ENCODE assay signal across 1 cellular context in the genomic region with DNA sequence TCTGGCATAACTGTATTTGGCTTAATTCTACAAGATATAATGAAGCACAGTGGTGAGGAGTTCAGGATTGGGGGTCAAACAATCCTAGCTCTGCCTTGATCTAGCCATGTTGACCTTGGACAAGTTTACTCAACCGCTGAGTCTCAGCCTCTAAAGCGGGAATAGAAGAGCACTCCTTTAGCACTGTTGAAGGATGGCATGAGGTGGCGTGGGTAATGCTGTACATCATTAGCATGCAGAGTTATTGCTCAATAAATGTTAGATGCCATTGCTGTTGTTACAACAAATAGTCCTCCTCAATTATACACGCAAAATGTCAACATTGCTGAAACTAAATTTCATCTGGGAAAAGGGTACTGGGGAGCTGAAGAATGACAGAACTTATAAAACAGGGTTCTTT.
TF ChIP-seq lines count a peak whose summit lies in the region.

No MANE protein-coding gene starts in this region.

TF ChIP-seq in GM23338, 12 proteins besides CTCF, POLR2A, EP300 and RAD21 (continued from another document):
- TF ChIP-seq, protein P1, sequence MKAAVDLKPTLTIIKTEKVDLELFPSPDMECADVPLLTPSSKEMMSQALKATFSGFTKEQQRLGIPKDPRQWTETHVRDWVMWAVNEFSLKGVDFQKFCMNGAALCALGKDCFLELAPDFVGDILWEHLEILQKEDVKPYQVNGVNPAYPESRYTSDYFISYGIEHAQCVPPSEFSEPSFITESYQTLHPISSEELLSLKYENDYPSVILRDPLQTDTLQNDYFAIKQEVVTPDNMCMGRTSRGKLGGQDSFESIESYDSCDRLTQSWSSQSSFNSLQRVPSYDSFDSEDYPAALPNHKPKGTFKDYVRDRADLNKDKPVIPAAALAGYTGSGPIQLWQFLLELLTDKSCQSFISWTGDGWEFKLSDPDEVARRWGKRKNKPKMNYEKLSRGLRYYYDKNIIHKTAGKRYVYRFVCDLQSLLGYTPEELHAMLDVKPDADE (IDR thresholded peaks at IDR 0.05), result no peak
- no peak for TF ChIP-seq EZH2phosphoT487 (IDR thresholded peaks at IDR 0.05; ENCODE audit: unreplicated experiment)
- TF ChIP-seq, protein P2, sequence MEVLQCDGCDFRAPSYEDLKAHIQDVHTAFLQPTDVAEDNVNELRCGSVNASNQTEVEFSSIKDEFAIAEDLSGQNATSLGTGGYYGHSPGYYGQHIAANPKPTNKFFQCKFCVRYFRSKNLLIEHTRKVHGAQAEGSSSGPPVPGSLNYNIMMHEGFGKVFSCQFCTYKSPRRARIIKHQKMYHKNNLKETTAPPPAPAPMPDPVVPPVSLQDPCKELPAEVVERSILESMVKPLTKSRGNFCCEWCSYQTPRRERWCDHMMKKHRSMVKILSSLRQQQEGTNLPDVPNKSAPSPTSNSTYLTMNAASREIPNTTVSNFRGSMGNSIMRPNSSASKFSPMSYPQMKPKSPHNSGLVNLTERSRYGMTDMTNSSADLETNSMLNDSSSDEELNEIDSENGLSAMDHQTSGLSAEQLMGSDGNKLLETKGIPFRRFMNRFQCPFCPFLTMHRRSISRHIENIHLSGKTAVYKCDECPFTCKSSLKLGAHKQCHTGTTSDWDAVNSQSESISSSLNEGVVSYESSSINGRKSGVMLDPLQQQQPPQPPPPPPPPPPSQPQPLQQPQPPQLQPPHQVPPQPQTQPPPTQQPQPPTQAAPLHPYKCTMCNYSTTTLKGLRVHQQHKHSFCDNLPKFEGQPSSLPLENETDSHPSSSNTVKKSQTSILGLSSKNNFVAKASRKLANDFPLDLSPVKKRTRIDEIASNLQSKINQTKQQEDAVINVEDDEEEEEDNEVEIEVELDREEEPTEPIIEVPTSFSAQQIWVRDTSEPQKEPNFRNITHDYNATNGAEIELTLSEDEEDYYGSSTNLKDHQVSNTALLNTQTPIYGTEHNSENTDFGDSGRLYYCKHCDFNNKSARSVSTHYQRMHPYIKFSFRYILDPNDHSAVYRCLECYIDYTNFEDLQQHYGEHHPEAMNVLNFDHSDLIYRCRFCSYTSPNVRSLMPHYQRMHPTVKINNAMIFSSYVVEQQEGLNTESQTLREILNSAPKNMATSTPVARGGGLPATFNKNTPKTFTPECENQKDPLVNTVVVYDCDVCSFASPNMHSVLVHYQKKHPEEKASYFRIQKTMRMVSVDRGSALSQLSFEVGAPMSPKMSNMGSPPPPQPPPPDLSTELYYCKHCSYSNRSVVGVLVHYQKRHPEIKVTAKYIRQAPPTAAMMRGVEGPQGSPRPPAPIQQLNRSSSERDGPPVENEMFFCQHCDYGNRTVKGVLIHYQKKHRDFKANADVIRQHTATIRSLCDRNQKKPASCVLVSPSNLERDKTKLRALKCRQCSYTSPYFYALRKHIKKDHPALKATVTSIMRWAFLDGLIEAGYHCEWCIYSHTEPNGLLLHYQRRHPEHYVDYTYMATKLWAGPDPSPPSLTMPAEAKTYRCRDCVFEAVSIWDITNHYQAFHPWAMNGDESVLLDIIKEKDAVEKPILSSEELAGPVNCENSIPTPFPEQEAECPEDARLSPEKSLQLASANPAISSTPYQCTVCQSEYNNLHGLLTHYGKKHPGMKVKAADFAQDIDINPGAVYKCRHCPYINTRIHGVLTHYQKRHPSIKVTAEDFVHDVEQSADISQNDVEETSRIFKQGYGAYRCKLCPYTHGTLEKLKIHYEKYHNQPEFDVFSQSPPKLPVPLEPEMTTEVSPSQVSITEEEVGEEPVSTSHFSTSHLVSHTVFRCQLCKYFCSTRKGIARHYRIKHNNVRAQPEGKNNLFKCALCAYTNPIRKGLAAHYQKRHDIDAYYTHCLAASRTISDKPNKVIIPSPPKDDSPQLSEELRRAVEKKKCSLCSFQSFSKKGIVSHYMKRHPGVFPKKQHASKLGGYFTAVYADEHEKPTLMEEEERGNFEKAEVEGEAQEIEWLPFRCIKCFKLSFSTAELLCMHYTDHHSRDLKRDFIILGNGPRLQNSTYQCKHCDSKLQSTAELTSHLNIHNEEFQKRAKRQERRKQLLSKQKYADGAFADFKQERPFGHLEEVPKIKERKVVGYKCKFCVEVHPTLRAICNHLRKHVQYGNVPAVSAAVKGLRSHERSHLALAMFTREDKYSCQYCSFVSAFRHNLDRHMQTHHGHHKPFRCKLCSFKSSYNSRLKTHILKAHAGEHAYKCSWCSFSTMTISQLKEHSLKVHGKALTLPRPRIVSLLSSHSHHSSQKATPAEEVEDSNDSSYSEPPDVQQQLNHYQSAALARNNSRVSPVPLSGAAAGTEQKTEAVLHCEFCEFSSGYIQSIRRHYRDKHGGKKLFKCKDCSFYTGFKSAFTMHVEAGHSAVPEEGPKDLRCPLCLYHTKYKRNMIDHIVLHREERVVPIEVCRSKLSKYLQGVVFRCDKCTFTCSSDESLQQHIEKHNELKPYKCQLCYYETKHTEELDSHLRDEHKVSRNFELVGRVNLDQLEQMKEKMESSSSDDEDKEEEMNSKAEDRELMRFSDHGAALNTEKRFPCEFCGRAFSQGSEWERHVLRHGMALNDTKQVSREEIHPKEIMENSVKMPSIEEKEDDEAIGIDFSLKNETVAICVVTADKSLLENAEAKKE (CRISPR knock-in tag; IDR thresholded peaks at IDR 0.05), result no peak
